In genomic region chr7:48832303-48832845, GRCh38 we compare ENCODE assay signal across 16 cellular contexts.
"Had no signal": no experiment of that assay in that cellular context is flagged by ENCODE, and none has a peak within 500 bp of the region (broad histone marks: within the 10 kb centered on the region; RNA-seq: fewer than 3 reads in every experiment).

No MANE protein-coding gene starts in this region.

- H3K27me3 ChIP-seq: adrenal gland, body of pancreas, ovary, tibial artery, vagina had no signal

- H3K36me3 ChIP-seq: adrenal gland, lower lobe of right lung, ovary, tibial artery, vagina had no signal

- H3K4me3 ChIP-seq: adrenal gland, body of pancreas, lower lobe of right lung, ovary, tibial artery, vagina had no signal

- H3K4me1 ChIP-seq: adrenal gland, body of pancreas, lower lobe of right lung, tibial artery, vagina had no signal

- H3K9me3 ChIP-seq: adrenal gland, body of pancreas, lower lobe of right lung, ovary, tibial artery, vagina had no signal

- ATAC-seq: body of pancreas; left cardiac atrium; lower lobe of right lung; stimulated activated effector memory CD8-positive, alpha-beta T cell treated with anti-CD3 and anti-CD28 coated beads, Interleukin-12 subunit alpha, Interleukin-12 subunit beta, amount 100 ng/mL, for 72 hours; WTC11 had no signal

- DNase-seq: activated CD4-positive, alpha-beta memory T cell treated with anti-CD3 and anti-CD28 coated beads, Interleukin-2, amount 10 ng/mL, durations not matched to agents 7 days and 5 days; activated CD4-positive, alpha-beta T cell treated with anti-CD3 and anti-CD28 coated beads for 4 hours; activated effector memory CD4-positive, alpha-beta T cell treated with anti-CD3 and anti-CD28 coated beads, Interleukin-2, amount 50 U/mL, for 16 hours; activated T-cell treated with anti-CD3 and anti-CD28 coated beads, Interleukin-2, amount 50 U/mL, for 48 hours; adrenal gland; body of pancreas; cortex of kidney; effector memory CD4-positive, alpha-beta T cell; foreskin fibroblast; left cardiac atrium; lower lobe of right lung; ovary; tibial artery had no signal

- H3K27ac ChIP-seq: adrenal gland, body of pancreas, lower lobe of right lung, ovary, tibial artery, vagina had no signal
